10 cellular contexts compared by ENCODE assay signal in the genomic region with DNA sequence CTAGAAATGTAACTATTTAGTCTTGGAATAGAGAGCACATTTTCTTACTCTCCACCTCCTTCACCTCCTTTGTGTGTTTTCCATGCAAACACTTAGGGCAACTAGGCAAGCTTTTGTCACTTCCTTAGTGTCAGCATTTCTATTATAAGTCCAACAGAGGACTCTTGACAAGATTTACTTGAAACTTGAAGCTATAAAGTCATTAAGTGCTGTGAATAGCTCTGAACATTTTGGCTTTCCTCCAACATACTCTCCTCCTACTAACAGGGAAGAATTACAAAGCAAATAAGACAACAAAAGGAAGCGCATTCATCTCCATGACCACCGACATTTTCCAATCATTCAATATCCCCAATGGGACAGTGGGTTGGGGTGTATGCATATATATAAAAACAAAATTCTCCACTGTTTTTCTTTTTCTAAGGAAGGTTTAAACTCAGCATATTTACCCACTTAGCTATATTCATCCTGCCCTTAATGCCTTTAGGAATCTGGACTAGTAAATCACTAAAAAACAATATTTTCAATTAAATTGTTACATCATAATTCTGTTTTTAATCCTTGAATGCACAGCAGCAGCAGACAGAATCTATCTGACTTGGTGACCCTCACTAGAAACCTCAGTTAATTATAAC.
DNase-seq lines count a peak whose midpoint lies in the region; TF ChIP-seq lines count a peak whose summit lies in the region.
"Had no signal": no experiment of that assay in that cellular context is flagged by ENCODE, and none has a peak within 500 bp of the region (broad histone marks: within the 10 kb centered on the region; RNA-seq: fewer than 3 reads in every experiment).

No MANE protein-coding gene starts in this region.

- H3K36me3 ChIP-seq in CD4-positive, alpha-beta memory T cell (ENCODE audit: insufficient read depth, low read length) = no peaks in the 10 kb centered on the region
- H3K36me3 ChIP-seq: neutrophil had no signal

- no peak overlapping the region for H3K4me3 Mint-ChIP-seq in CD14-positive monocyte
- no peak overlapping the region for H3K4me3 Mint-ChIP-seq in CD4-positive, alpha-beta memory T cell

- CTCF ChIA-PET in CD4-positive, alpha-beta memory T cell (lab: Charles Lee; ENCODE audit: partially characterized antibody) = interaction anchor here (1.0 kb wide), 1 partner anchor 17 kb away, joined by 3 read pairs; no protein-coding TSS in a partner anchor

- intact Hi-C loops in CD14-positive monocyte (cut with micrococcal nuclease) = no loop called here
- intact Hi-C loops in CD4-positive, alpha-beta memory T cell (cut with micrococcal nuclease) = no loop called here

- H3K4me1 ChIP-seq in CD4-positive, alpha-beta memory T cell (ENCODE audit: insufficient read depth, low read length) = no peaks in the 10 kb centered on the region

- H3K4me3 ChIP-seq in epithelial cell of esophagus (ENCODE audit: low read length) = no peak overlapping the region
- no peak overlapping the region for H3K4me3 ChIP-seq in CD4-positive, alpha-beta memory T cell (ENCODE audit: low read length in 2 of 2)

- no peaks in the 10 kb centered on the region for H3K4me1 Mint-ChIP-seq in CD14-positive monocyte
- H3K4me1 Mint-ChIP-seq in CD4-positive, alpha-beta memory T cell = no peaks in the 10 kb centered on the region

- no peaks in the 10 kb centered on the region for H3K27me3 Mint-ChIP-seq in CD14-positive monocyte (ENCODE audit: low read depth in 3 of 3)
- peaks cover 4 to 7% of the 10 kb centered on the region in 2 donors for H3K27me3 Mint-ChIP-seq in CD4-positive, alpha-beta memory T cell

- H3K36me3 Mint-ChIP-seq in CD14-positive monocyte = no peaks in the 10 kb centered on the region
- no peaks in the 10 kb centered on the region for H3K36me3 Mint-ChIP-seq in CD4-positive, alpha-beta memory T cell

- H3K27me3 ChIP-seq in CD4-positive, alpha-beta memory T cell (ENCODE audit: insufficient read depth, low read length) = no peaks in the 10 kb centered on the region
- H3K27me3 ChIP-seq: neutrophil had no signal

- H3K27ac ChIP-seq in CD4-positive, alpha-beta memory T cell (ENCODE audit: low read depth, low read length) = no peak overlapping the region
- H3K27ac ChIP-seq: neutrophil had no signal

- DNase-seq in NCI-H1417 treated with DMSO at 0.1 percent for 48 hours (lab: John Stamatoyannopoulos, UW) (peak; percentile 42), NCI-H510A treated with DMSO at 0.1 percent for 48 hours (lab: John Stamatoyannopoulos, UW) (peak; percentile 95), epithelial cell of esophagus (ENCODE audit: low read depth) (peak; percentile 18), stromal cell of bone marrow (ENCODE audit: low read depth) (peak; percentile 19), CD14-positive monocyte (ENCODE audit: low spot score) (no peak), AG20443 (ENCODE audit: low spot score) (no peak)
- DNase-seq in CD4-positive, alpha-beta memory T cell = no peak
- DNase-seq: islet precursor cell; stimulated activated naive CD4-positive, alpha-beta T cell had no signal

- POLR2A ChIA-PET in CD4-positive, alpha-beta memory T cell (lab: Charles Lee; ENCODE audit: partially characterized antibody) = no interaction called here

- H3K27ac Mint-ChIP-seq in CD14-positive monocyte = no peak overlapping the region
- no peak overlapping the region for H3K27ac Mint-ChIP-seq in CD4-positive, alpha-beta memory T cell

- H3K9me3 ChIP-seq in CD4-positive, alpha-beta memory T cell (ENCODE audit: control insufficient read depth in 1 of 2, low read length in 2 of 2) = no peaks in the 10 kb centered on the region
- H3K9me3 ChIP-seq: neutrophil had no signal

- no peak for TF ChIP-seq CTCF in epithelial cell of esophagus (IDR thresholded peaks at IDR 0.05; ENCODE audit: insufficient read depth, low read depth, low read length, missing control alignments)
- no peak for TF ChIP-seq CTCF in CD14-positive monocyte (IDR thresholded peaks at IDR 0.05)

- H3K9me3 Mint-ChIP-seq in CD14-positive monocyte = peaks cover 0 to 2% (median 0%) of the 10 kb centered on the region in 7 donors
- H3K9me3 Mint-ChIP-seq in CD4-positive, alpha-beta memory T cell = peaks cover 0 to 2% (median 0%) of the 10 kb centered on the region in 8 donors

Comparison
In these comparisons a context has a peak if more than half of its experiments do, and no peak if none do; other contexts are left out.
1. DNase-seq: peak in NCI-H1417 treated with DMSO at 0.1 percent for 48 hours (single experiment), NCI-H510A treated with DMSO at 0.1 percent for 48 hours (single experiment), epithelial cell of esophagus (single experiment) and stromal cell of bone marrow (single experiment); none in CD14-positive monocyte (single experiment), AG20443 (single experiment) and CD4-positive, alpha-beta memory T cell (0 of 5).